17 cellular contexts compared by ENCODE assay signal in the genomic region with DNA sequence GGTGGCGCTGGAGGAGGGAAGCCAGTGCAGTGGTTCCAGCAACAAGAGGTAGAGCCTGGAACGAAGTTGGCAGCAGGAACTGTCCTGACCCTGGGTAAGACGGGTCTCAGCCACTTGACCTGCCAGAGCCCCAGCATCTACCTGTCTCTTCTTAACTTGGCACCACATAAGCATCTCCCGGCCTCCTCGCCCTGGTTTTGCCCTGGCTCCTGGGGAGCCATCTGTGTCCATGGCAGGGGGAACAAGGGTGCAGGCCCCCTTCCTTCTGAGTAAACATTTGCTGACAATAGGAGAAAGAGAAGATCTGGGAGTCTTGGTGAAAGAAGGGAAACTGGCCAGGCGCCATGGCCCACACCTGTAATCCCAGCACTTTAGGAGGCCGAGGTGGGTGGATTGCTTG. TPM values are rescaled to one million over a fixed set of nuclear protein-coding genes. Genes with fewer than 3 reads are reported as not detected.
A peak's percentile ranks its signal among the peaks of the same experiment; 100 is the strongest.
DNase-seq lines count a peak whose midpoint lies in the region; ATAC-seq and TF ChIP-seq lines count a peak whose summit lies in the region.
"Had no signal": no experiment of that assay in that cellular context is flagged by ENCODE, and none has a peak within 500 bp of the region (broad histone marks: within the 10 kb centered on the region; RNA-seq: fewer than 3 reads in every experiment).

No MANE protein-coding gene starts in this region.

- CTCF ChIA-PET in HEK293 (lab: Yijun Ruan, JAX), result no interaction called here

- H3K4me3 ChIP-seq in HEK293 (ENCODE audit: low read depth, low read length), result no peak overlapping the region
- H3K4me3 ChIP-seq in gastrocnemius medialis, result no peak overlapping the region
- H3K4me3 ChIP-seq: SJCRH30 had no signal

- TF ChIP-seq CTCF in HEK293 (tag by site-specific recombination; IDR thresholded peaks at IDR 0.05) (no peak), gastrocnemius medialis (IDR thresholded peaks at IDR 0.05 in 4 of 5, conservative IDR thresholded peaks at IDR 0.05 in 1 of 5) (no peak)

- H3K27ac ChIP-seq in HEK293 (ENCODE audit: extremely low read depth, low read depth, low read length) (no peak overlapping the region), gastrocnemius medialis (peak overlapping the region in 3 of 4 donors; percentile 42 to 98 (median 97))
- H3K27ac ChIP-seq: C4-2B, KMS-11, RWPE1, SJCRH30 had no signal

- no peak for TF ChIP-seq POLR2A in gastrocnemius medialis (IDR thresholded peaks at IDR 0.05)

- H3K36me3 Mint-ChIP-seq in activated T-cell treated with anti-CD3 and anti-CD28 coated beads, Interleukin-2, amount 50 U/mL, for 24 hours (ENCODE audit: low read depth), result no peaks in the 10 kb centered on the region

- POLR2A ChIA-PET in HEK293 (lab: Yijun Ruan, JAX), result no interaction called here

- H3K9me3 ChIP-seq in HEK293 (ENCODE audit: control insufficient read depth, insufficient read depth, low read depth, low read length) (no peaks in the 10 kb centered on the region), gastrocnemius medialis (no peaks in the 10 kb centered on the region)
- H3K9me3 ChIP-seq: SJCRH30 had no signal

- H3K27me3 Mint-ChIP-seq in activated T-cell treated with anti-CD3 and anti-CD28 coated beads, Interleukin-2, amount 50 U/mL, for 24 hours, result no peaks in the 10 kb centered on the region

- intact Hi-C loops in gastrocnemius medialis (cut with DNase I; ENCODE audit: low total_unique reads), result no loop called here

- no peak overlapping the region for H3K27ac Mint-ChIP-seq in activated T-cell treated with anti-CD3 and anti-CD28 coated beads, Interleukin-2, amount 50 U/mL, for 24 hours

- no peaks in the 10 kb centered on the region for H3K27me3 ChIP-seq in gastrocnemius medialis
- H3K27me3 ChIP-seq: SJCRH30 had no signal

- peak; percentile 15 for DNase-seq in activated T-cell treated with anti-CD3 and anti-CD28 coated beads, Interleukin-2, amount 50 U/mL, for 24 hours
- DNase-seq in activated T-cell treated with anti-CD3 and anti-CD28 coated beads for 4 hours (no peak), islet precursor cell (peak; percentile 23), gastrocnemius medialis (peak in 1 of 2 donors; percentile 11), NCI-H2171 treated with DMSO at 0.1 percent for 48 hours (lab: John Stamatoyannopoulos, UW) (no peak), DMS53 treated with DMSO at 0.1 percent for 48 hours (lab: John Stamatoyannopoulos, UW; ENCODE audit: unreplicated experiment) (no peak), SK-N-DZ (ENCODE audit: low spot score) (no peak)
- DNase-seq: NCI-H1436, NCI-H2081, NCI-H524 treated with DMSO at 0.1 percent for 48 hours, OCI-M1, SJCRH30 had no signal

- H3K4me1 ChIP-seq in HEK293 (ENCODE audit: control insufficient read depth, insufficient read depth, low read length) (no peaks in the 10 kb centered on the region), gastrocnemius medialis (peaks cover 38 to 59% of the 10 kb centered on the region in 2 donors)

- H3K36me3 ChIP-seq in HEK293 (ENCODE audit: control insufficient read depth in 2 of 2, insufficient read depth in 1 of 2, low read length in 2 of 2) (no peaks in the 10 kb centered on the region), gastrocnemius medialis (peaks cover 0 to 7% of the 10 kb centered on the region in 2 donors)
- H3K36me3 ChIP-seq: SJCRH30 had no signal

- no peaks in the 10 kb centered on the region for H3K9me3 Mint-ChIP-seq in activated T-cell treated with anti-CD3 and anti-CD28 coated beads, Interleukin-2, amount 50 U/mL, for 24 hours

- H3K4me1 Mint-ChIP-seq in activated T-cell treated with anti-CD3 and anti-CD28 coated beads, Interleukin-2, amount 50 U/mL, for 24 hours (ENCODE audit: low read depth), result no peaks in the 10 kb centered on the region

- in situ Hi-C loops in gastrocnemius medialis (cut with MboI; ENCODE audit: low sequenced_read_pairs in 4 of 4), result no loop called here

- no peak for ATAC-seq in gastrocnemius medialis

- no peak overlapping the region for H3K4me3 Mint-ChIP-seq in activated T-cell treated with anti-CD3 and anti-CD28 coated beads, Interleukin-2, amount 50 U/mL, for 24 hours

TF ChIP-seq in HEK293, 187 proteins besides CTCF, POLR2A, EP300 and RAD21:
- 0 out of 2 replicates have a peak, but pooled peaks have one; percentile 17 for TF ChIP-seq EGR2 (tag by site-specific recombination; IDR thresholded peaks at IDR 0.05; ENCODE audit: low read depth)
- no peak for TF ChIP-seq ZNF394 (tag by site-specific recombination; IDR thresholded peaks at IDR 0.05; ENCODE audit: borderline replicate concordance)

RNA-seq across cellular contexts. Expression of gene P2RY2, which starts 12.8 kb away (rescaled TPM):
- 10 to 100 TPM; 21.8 to 52.6 (median 44.5) TPM for total RNA-seq in gastrocnemius medialis
- polyA plus RNA-seq in SK-N-DZ (2014; cell fraction: cytosol; rRNA removed), result not detected in 2 replicates
- not detected in 2 replicates for polyA plus RNA-seq in SK-N-DZ (2014; cell fraction: nucleus; rRNA removed)
- total RNA-seq: A673, SJCRH30 had no signal

RNA-seq across cellular contexts. Expression of gene P2RY6, which starts 41.2 kb away (rescaled TPM):
- total RNA-seq in gastrocnemius medialis, result 1 to 10 TPM in 2 of 4 donors, under 1 TPM in 1, not detected in 1; 0.78 to 2.8 (median 1.1) TPM
- polyA plus RNA-seq in SK-N-DZ (2014; cell fraction: cytosol; rRNA removed), result 0.16 and 2.5 TPM in 2 replicates
- polyA plus RNA-seq in SK-N-DZ (2014; cell fraction: nucleus; rRNA removed), result 0.25 TPM in 1 of 2 replicates, not detected in the other
- total RNA-seq: SJCRH30 had no signal

Comparison
In these comparisons a context has a peak if more than half of its experiments do, and no peak if none do; other contexts are left out.
1. DNase-seq: peak in activated T-cell treated with anti-CD3 and anti-CD28 coated beads, Interleukin-2, amount 50 U/mL, for 24 hours (single experiment) and islet precursor cell (single experiment); none in activated T-cell treated with anti-CD3 and anti-CD28 coated beads for 4 hours (single experiment), NCI-H2171 treated with DMSO at 0.1 percent for 48 hours (single experiment), DMS53 treated with DMSO at 0.1 percent for 48 hours (single experiment) and SK-N-DZ (single experiment).